ENCODE assay signal across 12 cellular contexts in genomic region chr20:1898496-1899168, GRCh38. TPM values are rescaled to one million over a fixed set of nuclear protein-coding genes. Genes with fewer than 3 reads are reported as not detected.
DNase-seq lines count a peak whose midpoint lies in the region; ATAC-seq and TF ChIP-seq lines count a peak whose summit lies in the region.
"Had no signal": no experiment of that assay in that cellular context is flagged by ENCODE, and none has a peak within 500 bp of the region (broad histone marks: within the 10 kb centered on the region; RNA-seq: fewer than 3 reads in every experiment).

No MANE protein-coding gene starts in this region.

- H3K9me3 Mint-ChIP-seq in brain (no peaks in the 10 kb centered on the region), memory B cell (no peaks in the 10 kb centered on the region), WTC11 (no peaks in the 10 kb centered on the region)
- H3K9me3 Mint-ChIP-seq: activated T-helper 17 cell treated with anti-CD3 and anti-CD28 coated beads, Interleukin-2, amount 50 U/mL, for 72 hours; T-cell had no signal

- CTCF ChIA-PET in WTC11 (lab: Charles Lee), result interaction anchor here (1.1 kb wide), 2 partner anchors 95 to 96 kb away, joined by 4 read pairs; partner anchors contain the start of gene PDYN

- peak; percentile 27 for DNase-seq in Right ventricle myocardium inferior (ENCODE audit: missing footprints)
- no peak for DNase-seq in Right ventricle myocardium superior
- no peak for DNase-seq in memory B cell (ENCODE audit: low spot score in 2 of 2)
- no peak for DNase-seq in thoracic aorta (ENCODE audit: low spot score)
- no peak for DNase-seq in WTC11 (ENCODE audit: low spot score)
- DNase-seq in NAMALWA (ENCODE audit: low spot score), result no peak
- DNase-seq: NCI-H2171 treated with DMSO at 0.1 percent for 48 hours had no signal

- peak overlapping the region in 3 of 5 experiments; percentile 7 to 45 (median 34) for H3K4me3 Mint-ChIP-seq in brain
- H3K4me3 Mint-ChIP-seq in memory B cell, result no peak overlapping the region
- no peak overlapping the region for H3K4me3 Mint-ChIP-seq in WTC11
- H3K4me3 Mint-ChIP-seq: activated T-helper 17 cell treated with anti-CD3 and anti-CD28 coated beads, Interleukin-2, amount 50 U/mL, for 72 hours; T-cell had no signal

- H3K27me3 Mint-ChIP-seq in brain (no peaks in the 10 kb centered on the region), memory B cell (peaks cover 2% of the 10 kb centered on the region), WTC11 (ENCODE audit: low read depth) (peaks cover 33% of the 10 kb centered on the region)

- peaks cover 11 to 53% of the 10 kb centered on the region in 2 donors for H3K4me1 ChIP-seq in thoracic aorta (ENCODE audit: control insufficient read depth in 1 of 2, low read depth in 2 of 2)

- H3K9me3 ChIP-seq in thoracic aorta, result no peaks in the 10 kb centered on the region
- H3K9me3 ChIP-seq: A549 had no signal

- intact Hi-C loops in Right ventricle myocardium inferior (cut with DNase I), result loop anchor here (5.0 to 10.0 kb wide), 2 partner anchors 34 to 276 kb away; no protein-coding TSS in a partner anchor
- intact Hi-C loops in Right ventricle myocardium superior (cut with DNase I), result loop anchor here (5.0 kb wide), 1 partner anchor 96 kb away; no protein-coding TSS in a partner anchor

- no peak for ATAC-seq in Right ventricle myocardium inferior
- ATAC-seq in Right ventricle myocardium superior (ENCODE audit: poor library complexity), result no peak
- no peak for ATAC-seq in memory B cell (ENCODE audit: low read depth)
- no peak for ATAC-seq in thoracic aorta (ENCODE audit: insufficient number of reproducible peaks, low FRiP score, low read depth)
- no peak for ATAC-seq in GM18511 (IDR thresholded peaks at IDR 0.05; ENCODE audit: unreplicated experiment)
- no peak for ATAC-seq in WTC11
- ATAC-seq: A549; activated T-helper 17 cell treated with anti-CD3 and anti-CD28 coated beads, Interleukin-2, amount 50 U/mL, for 72 hours; T-cell had no signal

- peak overlapping the region; percentile 69 to 94 for H3K27ac ChIP-seq in thoracic aorta

- POLR2A ChIA-PET in WTC11 (lab: Charles Lee), result no interaction called here

- no peaks in the 10 kb centered on the region for H3K27me3 ChIP-seq in thoracic aorta (replicated peaks; ENCODE audit: insufficient read depth)

- TF ChIP-seq CTCF in brain (conservative IDR thresholded peaks at IDR 0.05) (no peak), thoracic aorta (IDR thresholded peaks at IDR 0.05) (no peak), WTC11 (IDR thresholded peaks at IDR 0.05) (no peak)

- no peaks in the 10 kb centered on the region for H3K36me3 ChIP-seq in thoracic aorta

- H3K4me3 ChIP-seq in thoracic aorta, result no peak overlapping the region
- H3K4me3 ChIP-seq: A549 had no signal

- peak overlapping the region in 3 of 5 experiments; percentile 56 to 90 (median 68) for H3K27ac Mint-ChIP-seq in brain
- peak overlapping the region; percentile 83 for H3K27ac Mint-ChIP-seq in memory B cell
- no peak overlapping the region for H3K27ac Mint-ChIP-seq in WTC11
- H3K27ac Mint-ChIP-seq: activated T-helper 17 cell treated with anti-CD3 and anti-CD28 coated beads, Interleukin-2, amount 50 U/mL, for 72 hours; T-cell had no signal

- no peaks in the 10 kb centered on the region for H3K36me3 Mint-ChIP-seq in brain
- H3K36me3 Mint-ChIP-seq in memory B cell, result no peaks in the 10 kb centered on the region
- H3K36me3 Mint-ChIP-seq in WTC11, result no peaks in the 10 kb centered on the region
- H3K36me3 Mint-ChIP-seq: T-cell had no signal

- H3K4me1 Mint-ChIP-seq in brain (peaks cover 55% of the 10 kb centered on the region), memory B cell (peaks cover 41% of the 10 kb centered on the region), WTC11 (peaks cover 48% of the 10 kb centered on the region)
- H3K4me1 Mint-ChIP-seq: activated T-helper 17 cell treated with anti-CD3 and anti-CD28 coated beads, Interleukin-2, amount 50 U/mL, for 72 hours had no signal

TF ChIP-seq in WTC11, 78 proteins besides CTCF, POLR2A, EP300 and RAD21:
- TF ChIP-seq CBFB (CRISPR knock-in tag; IDR thresholded peaks at IDR 0.05; ENCODE audit: low read depth), result no peak
TF ChIP-seq in WTC11: peak in this region for 0.

RNA-seq across cellular contexts. Expression of gene SIRPA, which starts 3.4 kb away (rescaled TPM):
- total RNA-seq in Right ventricle myocardium inferior (20.9 TPM), Right ventricle myocardium superior (19.5 TPM), thoracic aorta (10 to 100 TPM; 29.5 to 62.9 TPM), WTC11 (2021) (5.9 to 8.9 TPM (median 6.7 TPM) in 3 replicates)
- polyA plus RNA-seq in brain (ENCODE audit: insufficient read depth, low read depth, low replicate concordance), result 71.6 TPM

Comparison
In these comparisons a context has a peak if more than half of its experiments do, and no peak if none do; other contexts are left out.
1. H3K4me3 Mint-ChIP-seq: peak in brain (3 of 5); none in memory B cell (single experiment) and WTC11 (single experiment).